Comparison of ENCODE assay signal across 14 cellular contexts in genomic region chr12:47273191-47273626, GRCh38.
DNase-seq lines count a peak whose midpoint lies in the region; ATAC-seq lines count a peak whose summit lies in the region.
"Had no signal": no experiment of that assay in that cellular context is flagged by ENCODE, and none has a peak within 500 bp of the region (broad histone marks: within the 10 kb centered on the region; RNA-seq: fewer than 3 reads in every experiment).

No MANE protein-coding gene starts in this region.

- peak overlapping the region; percentile 63 for H3K4me3 Mint-ChIP-seq in activated naive CD4-positive, alpha-beta T cell treated with anti-CD3 and anti-CD28 coated beads, Interleukin-2, amount 50 U/mL, for 24 hours
- peak overlapping the region; percentile 24 for H3K4me3 Mint-ChIP-seq in activated T-helper 17 cell treated with anti-CD3 and anti-CD28 coated beads, Interleukin-2, amount 50 U/mL, for 72 hours

- peak overlapping the region; percentile 99 for H3K27ac Mint-ChIP-seq in activated naive CD4-positive, alpha-beta T cell treated with anti-CD3 and anti-CD28 coated beads, Interleukin-2, amount 50 U/mL, for 24 hours
- H3K27ac Mint-ChIP-seq in activated T-helper 17 cell treated with anti-CD3 and anti-CD28 coated beads, Interleukin-2, amount 50 U/mL, for 72 hours = peak overlapping the region; percentile 4

- no peak for ATAC-seq in activated T-helper 17 cell treated with anti-CD3 and anti-CD28 coated beads, Interleukin-2, amount 50 U/mL, for 72 hours (replicated peaks)
- ATAC-seq in GM21367 (IDR thresholded peaks at IDR 0.05; ENCODE audit: unreplicated experiment) = no peak
- ATAC-seq in HG03460 (IDR thresholded peaks at IDR 0.05; ENCODE audit: unreplicated experiment) = no peak
- ATAC-seq: left ventricle myocardium superior had no signal

- DNase-seq in activated naive CD4-positive, alpha-beta T cell treated with anti-CD3 and anti-CD28 coated beads, Interleukin-2, amount 50 U/mL, for 16 hours = no peak
- DNase-seq in glomerular visceral epithelial cell (ENCODE audit: extremely low spot score) (peak; percentile 35), SKM-1 treated with dmso at 0.1 percent for 144 hours (lab: John Stamatoyannopoulos, UW; ENCODE audit: unreplicated experiment) (no peak), HCEC 1CT (no peak)
- DNase-seq: amniotic stem cell, hippocampal formation, left ventricle myocardium superior, MG63, NCI-H1930, NCI-H510A treated with DMSO at 0.1 percent for 48 hours had no signal

- no peaks in the 10 kb centered on the region for H3K27me3 Mint-ChIP-seq in activated naive CD4-positive, alpha-beta T cell treated with anti-CD3 and anti-CD28 coated beads, Interleukin-2, amount 50 U/mL, for 24 hours
- no peaks in the 10 kb centered on the region for H3K27me3 Mint-ChIP-seq in activated T-helper 17 cell treated with anti-CD3 and anti-CD28 coated beads, Interleukin-2, amount 50 U/mL, for 72 hours

- H3K36me3 Mint-ChIP-seq in activated naive CD4-positive, alpha-beta T cell treated with anti-CD3 and anti-CD28 coated beads, Interleukin-2, amount 50 U/mL, for 24 hours = peaks cover 11% of the 10 kb centered on the region
- H3K36me3 Mint-ChIP-seq in activated T-helper 17 cell treated with anti-CD3 and anti-CD28 coated beads, Interleukin-2, amount 50 U/mL, for 72 hours (ENCODE audit: low read depth) = no peaks in the 10 kb centered on the region

- peaks cover 100% of the 10 kb centered on the region for H3K4me1 Mint-ChIP-seq in activated naive CD4-positive, alpha-beta T cell treated with anti-CD3 and anti-CD28 coated beads, Interleukin-2, amount 50 U/mL, for 24 hours
- peaks cover 60% of the 10 kb centered on the region for H3K4me1 Mint-ChIP-seq in activated T-helper 17 cell treated with anti-CD3 and anti-CD28 coated beads, Interleukin-2, amount 50 U/mL, for 72 hours

- peaks cover 10% of the 10 kb centered on the region for H3K9me3 Mint-ChIP-seq in activated naive CD4-positive, alpha-beta T cell treated with anti-CD3 and anti-CD28 coated beads, Interleukin-2, amount 50 U/mL, for 24 hours
- H3K9me3 Mint-ChIP-seq in activated T-helper 17 cell treated with anti-CD3 and anti-CD28 coated beads, Interleukin-2, amount 50 U/mL, for 72 hours = peaks cover 4% of the 10 kb centered on the region
